In genomic region chr19:23978068-23978467, GRCh38 we compare ENCODE assay signal across 35 cellular contexts.
"Had no signal": no experiment of that assay in that cellular context is flagged by ENCODE, and none has a peak within 500 bp of the region (broad histone marks: within the 10 kb centered on the region; RNA-seq: fewer than 3 reads in every experiment).

No MANE protein-coding gene starts in this region.

- H3K9ac ChIP-seq: KMS-11 had no signal

- DNase-seq: Karpas-422, Kasumi-1, MG63, MM.1S, MV-4-11, NCI-H1048, NCI-H1092, NCI-H1092 treated with DMSO at 0.1 percent for 48 hours, NCI-H1105, NCI-H1105 treated with DMSO at 0.1 percent for 48 hours, NCI-H1417, NCI-H1417 treated with DMSO at 0.1 percent for 48 hours, NCI-H1436, NCI-H1436 treated with DMSO at 0.1 percent for 48 hours, NCI-H146, NCI-H1694 treated with DMSO at 0.1 percent for 48 hours, NCI-H187, NCI-H187 treated with DMSO at 0.1 percent for 48 hours, NCI-H1930, NCI-H2081, NCI-H2081 treated with DMSO at 0.1 percent for 48 hours, NCI-H2107, NCI-H2171, NCI-H2171 treated with DMSO at 0.1 percent for 48 hours, NCI-H2227 treated with DMSO at 0.1 percent for 48 hours, NCI-H226, NCI-H345, NCI-H446, NCI-H446 treated with DMSO at 0.1 percent for 48 hours, NCI-H510A, NCI-H510A treated with DMSO at 0.1 percent for 48 hours, NCI-H524, NCI-H524 treated with DMSO at 0.1 percent for 48 hours, NCI-H526 had no signal

- H3K27ac ChIP-seq: KMS-11 had no signal

- H3K9me3 ChIP-seq: MG63 had no signal

- H3K27me3 ChIP-seq: MG63 had no signal

- H3K4me2 ChIP-seq: KMS-11 had no signal

- H3K4me3 ChIP-seq: MG63 had no signal

- H3K36me3 ChIP-seq: MG63 had no signal
